ENCODE assay signal across 24 cellular contexts in the genomic region with DNA sequence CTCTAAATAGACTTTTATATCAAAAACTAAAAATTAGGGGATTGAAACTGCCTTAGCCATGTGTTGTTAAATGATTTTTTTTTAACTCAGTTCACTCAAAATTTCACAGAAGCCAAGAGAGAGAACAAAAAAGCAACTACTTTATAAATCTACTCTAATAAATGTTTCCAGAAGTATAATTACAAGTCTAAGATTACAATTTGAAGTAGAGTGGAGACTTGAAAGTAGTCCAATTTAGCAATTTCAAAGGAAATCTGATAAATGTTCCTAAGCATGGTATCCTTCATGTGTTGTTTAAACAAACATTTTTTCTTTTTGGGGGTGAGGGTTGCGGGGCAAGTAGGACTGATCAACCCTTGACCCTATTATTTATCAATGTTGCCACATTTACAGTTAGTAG.
DNase-seq lines count a peak whose midpoint lies in the region; ATAC-seq, FAIRE-seq and TF ChIP-seq lines count a peak whose summit lies in the region.
"Had no signal": no experiment of that assay in that cellular context is flagged by ENCODE, and none has a peak within 500 bp of the region (broad histone marks: within the 10 kb centered on the region; RNA-seq: fewer than 3 reads in every experiment).

No MANE protein-coding gene starts in this region.

- no peaks in the 10 kb centered on the region for H3K27me3 Mint-ChIP-seq in activated naive CD8-positive, alpha-beta T cell
- no peaks in the 10 kb centered on the region for H3K27me3 Mint-ChIP-seq in activated naive CD8-positive, alpha-beta T cell treated with anti-CD3 and anti-CD28 coated beads for 36 hours
- no peaks in the 10 kb centered on the region for H3K27me3 Mint-ChIP-seq in astrocyte (ENCODE audit: low read depth, unreplicated experiment)
- H3K27me3 Mint-ChIP-seq: IgD-negative memory B cell had no signal

- H3K27me3 ChIP-seq in astrocyte (ENCODE audit: insufficient read depth, low read length) = no peaks in the 10 kb centered on the region
- H3K27me3 ChIP-seq: SJCRH30 had no signal

- peaks cover 9% of the 10 kb centered on the region for H3K4me1 ChIP-seq in astrocyte (ENCODE audit: insufficient read depth, low read length)
- H3K4me1 ChIP-seq: SJCRH30 had no signal

- H3K27ac ChIP-seq in astrocyte (ENCODE audit: low read depth, low read length) = no peak overlapping the region
- H3K27ac ChIP-seq: 22Rv1, C4-2B, SJCRH30 had no signal

- H3K9ac ChIP-seq in astrocyte (ENCODE audit: low read length) = no peak overlapping the region

- H3K9me3 Mint-ChIP-seq in activated naive CD8-positive, alpha-beta T cell (ENCODE audit: low read depth) = no peaks in the 10 kb centered on the region
- no peaks in the 10 kb centered on the region for H3K9me3 Mint-ChIP-seq in activated naive CD8-positive, alpha-beta T cell treated with anti-CD3 and anti-CD28 coated beads for 36 hours
- H3K9me3 Mint-ChIP-seq in astrocyte (ENCODE audit: unreplicated experiment) = no peaks in the 10 kb centered on the region
- H3K9me3 Mint-ChIP-seq: IgD-negative memory B cell had no signal

- FAIRE-seq in astrocyte (lab: Jason Lieb, UNC) = no peak
- FAIRE-seq: G401.6, GM12892, H1 had no signal

- no peak for TF ChIP-seq CTCF in astrocyte (IDR thresholded peaks at IDR 0.05; ENCODE audit: insufficient read depth, low read depth, low read length)

- H3K27ac Mint-ChIP-seq in activated naive CD8-positive, alpha-beta T cell = peak overlapping the region; percentile 8
- H3K27ac Mint-ChIP-seq in activated naive CD8-positive, alpha-beta T cell treated with anti-CD3 and anti-CD28 coated beads for 36 hours = no peak overlapping the region
- peak overlapping the region; percentile 2 for H3K27ac Mint-ChIP-seq in astrocyte (ENCODE audit: unreplicated experiment)
- H3K27ac Mint-ChIP-seq: IgD-negative memory B cell had no signal

- H3K4me1 Mint-ChIP-seq in activated naive CD8-positive, alpha-beta T cell (ENCODE audit: low read depth) = peaks cover 4% of the 10 kb centered on the region
- H3K4me1 Mint-ChIP-seq in activated naive CD8-positive, alpha-beta T cell treated with anti-CD3 and anti-CD28 coated beads for 36 hours = peaks cover 10% of the 10 kb centered on the region
- no peaks in the 10 kb centered on the region for H3K4me1 Mint-ChIP-seq in astrocyte (ENCODE audit: low read depth, unreplicated experiment)

- peaks cover 6% of the 10 kb centered on the region for H3K36me3 Mint-ChIP-seq in activated naive CD8-positive, alpha-beta T cell
- peaks cover 27% of the 10 kb centered on the region for H3K36me3 Mint-ChIP-seq in activated naive CD8-positive, alpha-beta T cell treated with anti-CD3 and anti-CD28 coated beads for 36 hours
- H3K36me3 Mint-ChIP-seq in astrocyte (ENCODE audit: low read depth, unreplicated experiment) = no peaks in the 10 kb centered on the region

- no peaks in the 10 kb centered on the region for H4K20me1 ChIP-seq in astrocyte (ENCODE audit: insufficient read depth, low read length)

- H3K4me3 Mint-ChIP-seq in activated naive CD8-positive, alpha-beta T cell = no peak overlapping the region
- no peak overlapping the region for H3K4me3 Mint-ChIP-seq in activated naive CD8-positive, alpha-beta T cell treated with anti-CD3 and anti-CD28 coated beads for 36 hours
- H3K4me3 Mint-ChIP-seq in astrocyte (ENCODE audit: unreplicated experiment) = no peak overlapping the region
- H3K4me3 Mint-ChIP-seq: IgD-negative memory B cell had no signal

- peaks cover 13% of the 10 kb centered on the region for H3K36me3 ChIP-seq in astrocyte (ENCODE audit: insufficient read depth, low read length)

- no peak for DNase-seq in activated naive CD8-positive, alpha-beta T cell treated with anti-CD3 and anti-CD28 coated beads for 36 hours
- no peak for DNase-seq in astrocyte (ENCODE audit: low read depth)
- DNase-seq in fibroblast of gingiva (ENCODE audit: low read depth) = peak; percentile 2
- no peak for DNase-seq in activated CD8-positive, alpha-beta memory T cell treated with anti-CD3 and anti-CD28 coated beads for 24 hours
- no peak for DNase-seq in occipital lobe (lab: John Stamatoyannopoulos, UW)
- no peak for DNase-seq in cerebellar cortex (ENCODE audit: low spot score)
- DNase-seq: Karpas-422, NCI-H1694, NCI-H2081, NCI-H2171, NCI-H345, NCI-H524 treated with DMSO at 0.1 percent for 48 hours, NCI-H82, SJCRH30 had no signal

- no peak for ATAC-seq in GM21447 (IDR thresholded peaks at IDR 0.05; ENCODE audit: unreplicated experiment)
- ATAC-seq: HCT116, Panc1 had no signal

- no peaks in the 10 kb centered on the region for H3K79me2 ChIP-seq in astrocyte (ENCODE audit: insufficient read depth, low read length)

- H3K4me2 ChIP-seq in astrocyte (ENCODE audit: low read length) = peak overlapping the region; percentile 1

- H3K4me3 ChIP-seq in astrocyte (ENCODE audit: insufficient read depth, low read depth, low read length) = no peak overlapping the region
- H3K4me3 ChIP-seq: SJCRH30 had no signal

- no peak overlapping the region for H2AFZ ChIP-seq in astrocyte (ENCODE audit: low read depth, low read length)

- H3K9me3 ChIP-seq in astrocyte (ENCODE audit: insufficient read depth, low read depth, low read length) = no peaks in the 10 kb centered on the region
- H3K9me3 ChIP-seq: SJCRH30 had no signal
